19 cellular contexts compared by ENCODE assay signal in genomic region chr14:101072070-101072469, GRCh38.
A peak's percentile ranks its signal among the peaks of the same experiment; 100 is the strongest.
DNase-seq lines count a peak whose midpoint lies in the region; ATAC-seq and TF ChIP-seq lines count a peak whose summit lies in the region.
"Had no signal": no experiment of that assay in that cellular context is flagged by ENCODE, and none has a peak within 500 bp of the region (broad histone marks: within the 10 kb centered on the region; RNA-seq: fewer than 3 reads in every experiment).

No MANE protein-coding gene starts in this region.

- H3K4me1 Mint-ChIP-seq in progenitor cell of endocrine pancreas (ENCODE audit: low read depth) = peaks cover 8% of the 10 kb centered on the region
- H3K4me1 Mint-ChIP-seq: activated CD4-positive, alpha-beta T cell treated with anti-CD3 and anti-CD28 coated beads, Interleukin-2, amount 10 ng/mL, durations not matched to agents 7 days and 5 days had no signal

- no peak overlapping the region for H2AFZ ChIP-seq in hepatocyte

- H3K36me3 ChIP-seq in Peyer's patch (no peaks in the 10 kb centered on the region), hepatocyte (replicated peaks; ENCODE audit: insufficient read depth, low read depth) (no peaks in the 10 kb centered on the region)
- H3K36me3 ChIP-seq: pancreas, tibial artery had no signal

- no peaks in the 10 kb centered on the region for H3K9me2 ChIP-seq in hepatocyte (replicated peaks; ENCODE audit: insufficient read depth)

- no peaks in the 10 kb centered on the region for H3K36me3 Mint-ChIP-seq in progenitor cell of endocrine pancreas (ENCODE audit: insufficient read depth)

- no peak for TF ChIP-seq POLR2A in Peyer's patch (IDR thresholded peaks at IDR 0.05)

- DNase-seq in G401 (ENCODE audit: low spot score) (peak; percentile 59), Peyer's patch (peak in 2 of 3 donors; percentile 18 to 25), hepatocyte (ENCODE audit: low spot score) (no peak), progenitor cell of endocrine pancreas (ENCODE audit: low spot score, unreplicated experiment) (peak; percentile 6), DMS153 (lab: John Stamatoyannopoulos, UW) (no peak), GM20000 (ENCODE audit: low spot score) (no peak)
- DNase-seq: activated CD4-positive, alpha-beta T cell treated with anti-CD3 and anti-CD28 coated beads, Interleukin-2, amount 10 ng/mL, durations not matched to agents 7 days and 5 days; COR-L47; hippocampal formation; SIG-M5; stimulated activated CD4-positive, alpha-beta T cell treated with anti-CD3 and anti-CD28 coated beads, Interleukin-1b, Interleukin-23, amount 100 ng/mL, for 48 hours; stimulated activated naive CD4-positive, alpha-beta T cell; T-helper 1 cell had no signal

- no peak overlapping the region for H3K4me3 ChIP-seq in Peyer's patch
- H3K4me3 ChIP-seq in hepatocyte = no peak overlapping the region
- H3K4me3 ChIP-seq: adrenal gland, K562, pancreas, tibial artery had no signal

- H3K27ac ChIP-seq in Peyer's patch = no peak overlapping the region
- peak overlapping the region; percentile 83 for H3K27ac ChIP-seq in hepatocyte
- H3K27ac ChIP-seq: pancreas, tibial artery had no signal

- TF ChIP-seq CTCF in Peyer's patch (IDR thresholded peaks at IDR 0.05) (no peak), hepatocyte (IDR thresholded peaks at IDR 0.05; ENCODE audit: poor library complexity) (no peak), progenitor cell of endocrine pancreas (IDR thresholded peaks at IDR 0.05; ENCODE audit: unreplicated experiment) (no peak), GM20000 (IDR thresholded peaks at IDR 0.05; ENCODE audit: extremely low read depth, missing control alignments) (no peak)

- peaks cover 23% of the 10 kb centered on the region for H3K27me3 Mint-ChIP-seq in progenitor cell of endocrine pancreas

- no peaks in the 10 kb centered on the region for H3K9me3 ChIP-seq in Peyer's patch
- H3K9me3 ChIP-seq in hepatocyte (ENCODE audit: low read depth) = no peaks in the 10 kb centered on the region
- H3K9me3 ChIP-seq: adrenal gland, pancreas, tibial artery had no signal

- H3K27me3 ChIP-seq in Peyer's patch (peaks cover 0 to 2% of the 10 kb centered on the region in 2 donors), hepatocyte (peaks cover 4% of the 10 kb centered on the region)
- H3K27me3 ChIP-seq: pancreas had no signal

- H3K4me3 Mint-ChIP-seq in progenitor cell of endocrine pancreas (ENCODE audit: low read depth) = no peak overlapping the region
- H3K4me3 Mint-ChIP-seq: activated CD4-positive, alpha-beta T cell treated with anti-CD3 and anti-CD28 coated beads, Interleukin-2, amount 10 ng/mL, durations not matched to agents 7 days and 5 days had no signal

- H3K27ac Mint-ChIP-seq in progenitor cell of endocrine pancreas = no peak overlapping the region
- H3K27ac Mint-ChIP-seq: activated CD4-positive, alpha-beta T cell treated with anti-CD3 and anti-CD28 coated beads, Interleukin-2, amount 10 ng/mL, durations not matched to agents 7 days and 5 days had no signal

- no peaks in the 10 kb centered on the region for H3K9me3 Mint-ChIP-seq in progenitor cell of endocrine pancreas (ENCODE audit: low read depth)
- H3K9me3 Mint-ChIP-seq: activated CD4-positive, alpha-beta T cell treated with anti-CD3 and anti-CD28 coated beads, Interleukin-2, amount 10 ng/mL, durations not matched to agents 7 days and 5 days had no signal

- WGBS in hepatocyte (ENCODE audit: low lambda C conversion rate, missing lambda C conversion rate) = 74% methylated on average over 10 of the region's 10 CpGs

- ATAC-seq in HG03342 (IDR thresholded peaks at IDR 0.05; ENCODE audit: unreplicated experiment) (no peak), GM21515 (IDR thresholded peaks at IDR 0.05; ENCODE audit: unreplicated experiment) (no peak)
- ATAC-seq: K562 had no signal

- no peaks in the 10 kb centered on the region for H4K20me1 ChIP-seq in hepatocyte (ENCODE audit: insufficient read depth, poor library complexity, severe bottlenecking)

- in situ Hi-C loops in G401 (cut with HindIII; ENCODE audit: low sequenced_read_pairs) = no loop called here

- H3K4me2 ChIP-seq in hepatocyte = no peak overlapping the region

- no peaks in the 10 kb centered on the region for H3K4me1 ChIP-seq in Peyer's patch
- H3K4me1 ChIP-seq in hepatocyte (ENCODE audit: insufficient read depth) = peaks cover 28% of the 10 kb centered on the region

- H3K79me2 ChIP-seq in hepatocyte = no peaks in the 10 kb centered on the region

Comparison
In these comparisons a context has a peak if more than half of its experiments do, and no peak if none do; other contexts are left out.
1. DNase-seq: peak in G401 (single experiment), Peyer's patch (2 of 3) and progenitor cell of endocrine pancreas (single experiment); none in hepatocyte (single experiment), DMS153 (single experiment) and GM20000 (single experiment).